Comparison of ENCODE assay signal across 19 cellular contexts in the genomic region with DNA sequence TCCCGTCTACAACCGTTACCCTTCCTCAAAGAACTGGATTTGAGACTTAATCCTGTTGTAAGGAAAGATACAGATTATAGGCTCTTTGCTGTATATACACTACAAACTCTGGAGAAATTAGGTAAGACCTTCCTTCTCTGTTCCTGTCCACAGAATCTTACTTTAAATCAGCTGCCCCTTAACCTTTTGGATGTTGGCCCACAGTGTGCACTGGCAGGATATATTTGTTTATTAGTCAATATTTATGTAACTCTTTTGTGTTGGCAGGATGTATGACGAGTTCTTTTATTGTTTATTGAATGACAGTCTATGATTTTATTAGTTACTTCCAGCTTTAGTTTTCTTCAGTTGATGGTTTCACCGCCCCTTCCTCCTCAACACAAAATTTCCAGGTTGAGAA. TPM values are rescaled to one million over a fixed set of nuclear protein-coding genes. Genes with fewer than 3 reads are reported as not detected.
"Had no signal": no experiment of that assay in that cellular context is flagged by ENCODE, and none has a peak within 500 bp of the region (broad histone marks: within the 10 kb centered on the region; RNA-seq: fewer than 3 reads in every experiment).

No MANE protein-coding gene starts in this region.

- H3K4me1 ChIP-seq: esophagus squamous epithelium, neural progenitor cell, tibial nerve had no signal

- DNase-seq: activated CD4-positive, alpha-beta T cell treated with anti-CD3 and anti-CD28 coated beads, Interleukin-2, amount 50 U/mL, for 48 hours; activated naive CD4-positive, alpha-beta T cell treated with anti-CD3 and anti-CD28 coated beads for 36 hours; activated T-cell treated with anti-CD3 and anti-CD28 coated beads, Interleukin-2, amount 50 U/mL, for 1 hour; esophagus squamous epithelium; glutamatergic neuron; hypothalamus; midbrain; ovary; stimulated activated CD4-positive, alpha-beta T cell treated with anti-CD3 and anti-CD28 coated beads, Interleukin-2, amount 100 ng/mL, for 48 hours; substantia nigra; T-helper 1 cell; WERI-Rb-1 had no signal

- H3K4me1 Mint-ChIP-seq: stimulated activated memory B cell treated with anti-CD40 and anti-IgM and Interleukin-4, amounts not matched to agents 10 μg/mL and 1 μg/mL and 100 μg/mL, for 72 hours had no signal

- H3K27me3 Mint-ChIP-seq: stimulated activated memory B cell treated with anti-CD40 and anti-IgM and Interleukin-4, amounts not matched to agents 10 μg/mL and 1 μg/mL and 100 μg/mL, for 72 hours had no signal

- H3K36me3 Mint-ChIP-seq: neural progenitor cell; stimulated activated memory B cell treated with anti-CD40 and anti-IgM and Interleukin-4, amounts not matched to agents 10 μg/mL and 1 μg/mL and 100 μg/mL, for 72 hours had no signal

- H3K27me3 ChIP-seq: esophagus squamous epithelium, ovary, tibial nerve had no signal

- H3K9me3 ChIP-seq: esophagus squamous epithelium, ovary, tibial nerve had no signal

- H3K27ac ChIP-seq: cardiac muscle cell, esophagus squamous epithelium, neural progenitor cell, ovary, tibial nerve, WERI-Rb-1 had no signal

- H3K9ac ChIP-seq: neural progenitor cell had no signal

- H3K36me3 ChIP-seq: cardiac muscle cell, esophagus squamous epithelium, neural progenitor cell, ovary, tibial nerve, WERI-Rb-1 had no signal

- H3K4me3 Mint-ChIP-seq: activated naive CD4-positive, alpha-beta T cell treated with anti-CD3 and anti-CD28 coated beads for 36 hours; neural progenitor cell; stimulated activated memory B cell treated with anti-CD40 and anti-IgM and Interleukin-4, amounts not matched to agents 10 μg/mL and 1 μg/mL and 100 μg/mL, for 72 hours had no signal

- ATAC-seq: stimulated activated memory B cell treated with anti-CD40 and anti-IgM and Interleukin-4, amounts not matched to agents 10 μg/mL and 1 μg/mL and 100 μg/mL, for 72 hours had no signal

- H3K9me3 Mint-ChIP-seq: activated naive CD4-positive, alpha-beta T cell treated with anti-CD3 and anti-CD28 coated beads for 36 hours; activated T-helper 2 cell treated with anti-CD3 and anti-CD28 coated beads, Interferon-gamma antibody, Interleukin-2, Interleukin-4, amounts not matched to agents 10 μg/mL and 5 μg/mL and 100 μg/mL, durations not matched to agents 14 hours and 24 hours and 36 hours; neural progenitor cell; stimulated activated memory B cell treated with anti-CD40 and anti-IgM and Interleukin-4, amounts not matched to agents 10 μg/mL and 1 μg/mL and 100 μg/mL, for 72 hours had no signal

- H3K4me3 ChIP-seq: cardiac muscle cell, esophagus squamous epithelium, lung, neural progenitor cell, ovary, tibial nerve had no signal

- H3K27ac Mint-ChIP-seq: activated naive CD4-positive, alpha-beta T cell treated with anti-CD3 and anti-CD28 coated beads for 36 hours; activated T-helper 2 cell treated with anti-CD3 and anti-CD28 coated beads, Interferon-gamma antibody, Interleukin-2, Interleukin-4, amounts not matched to agents 10 μg/mL and 5 μg/mL and 100 μg/mL, durations not matched to agents 14 hours and 24 hours and 36 hours; neural progenitor cell; stimulated activated memory B cell treated with anti-CD40 and anti-IgM and Interleukin-4, amounts not matched to agents 10 μg/mL and 1 μg/mL and 100 μg/mL, for 72 hours had no signal

RNA-seq across cellular contexts. Expression of a gene that starts 19.7 kb away (rescaled TPM):
- total RNA-seq: esophagus squamous epithelium, fibroblast of villous mesenchyme had no signal
- polyA plus RNA-seq: cardiac muscle cell had no signal

RNA-seq across cellular contexts. Expression of a gene that starts 19.8 kb away (rescaled TPM):
- polyA plus RNA-seq: cardiac muscle cell had no signal

RNA-seq across cellular contexts. Expression of a gene that starts 47.0 kb away (rescaled TPM):
- total RNA-seq: activated naive CD4-positive, alpha-beta T cell treated with anti-CD3 and anti-CD28 coated beads for 36 hours; activated T-helper 2 cell treated with anti-CD3 and anti-CD28 coated beads, Interferon-gamma antibody, Interleukin-2, Interleukin-4, amounts not matched to agents 10 μg/mL and 5 μg/mL and 100 μg/mL, durations not matched to agents 14 hours and 24 hours and 36 hours had no signal
